In the genomic region with DNA sequence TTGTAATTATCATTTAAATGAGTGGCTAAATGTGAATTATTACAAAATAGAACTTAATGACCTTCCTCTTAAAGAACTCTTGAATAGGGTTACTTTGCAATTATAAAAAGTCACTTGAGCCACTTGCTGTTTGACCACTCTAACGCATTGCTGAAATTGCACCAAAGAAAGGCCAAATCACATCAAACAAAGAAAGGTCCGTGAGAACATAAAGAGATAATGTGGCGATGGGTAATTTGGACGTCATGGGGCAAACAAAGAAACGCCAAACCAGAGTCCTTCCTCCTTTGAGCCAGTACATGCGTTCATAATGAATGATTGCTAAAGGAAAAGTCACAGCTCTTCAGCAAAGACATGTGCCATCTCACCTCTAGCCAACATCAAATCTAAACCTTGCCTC, we compare ENCODE assay signal across 23 cellular contexts.
"Had no signal": no experiment of that assay in that cellular context is flagged by ENCODE, and none has a peak within 500 bp of the region (broad histone marks: within the 10 kb centered on the region; RNA-seq: fewer than 3 reads in every experiment).

No MANE protein-coding gene starts in this region.

- FAIRE-seq: astrocyte, endometrium, kidney had no signal

- H3K27me3 ChIP-seq: breast epithelium, right atrium auricular region had no signal

- H3K27ac ChIP-seq: breast epithelium, prostate gland, right atrium auricular region had no signal

- H3K4me1 ChIP-seq: breast epithelium, prostate gland, right atrium auricular region had no signal

- DNase-seq: activated CD4-positive, alpha-beta memory T cell treated with anti-CD3 and anti-CD28 coated beads, Interleukin-2, amount 10 ng/mL, durations not matched to agents 7 days and 5 days; activated CD4-positive, alpha-beta T cell treated with anti-CD3 and anti-CD28 coated beads for 48 hours; activated CD4-positive, CD25-positive, alpha-beta regulatory T cell; activated effector memory CD4-positive, alpha-beta T cell treated with Interleukin-2 at 50 U/mL for 16 hours; activated naive CD4-positive, alpha-beta T cell treated with anti-CD3 and anti-CD28 coated beads, Interleukin-2, amount 10 ng/mL, durations not matched to agents 7 days and 5 days; activated T-cell treated with anti-CD3 and anti-CD28 coated beads, Interleukin-2, amount 50 U/mL, for 24 hours; cerebellar nuclear complex; cortex of kidney; erythroblast; foreskin melanocyte; glutamatergic neuron; hippocampal formation; kidney; midbrain; stimulated activated CD4-positive, alpha-beta T cell treated with anti-CD3 and anti-CD28 coated beads, Interleukin-12 subunit alpha, Interleukin-12 subunit beta, amount 100 ng/mL, for 4 hours; stimulated activated CD4-positive, alpha-beta T cell treated with anti-CD3 and anti-CD28 coated beads, Interleukin-1b, Interleukin-23, amount 100 ng/mL, for 48 hours; stimulated activated CD8-positive, alpha-beta memory T cell treated with anti-CD3 and anti-CD28 coated beads, Interleukin-4, amount 100 ng/mL, for 48 hours; stimulated activated naive CD4-positive, alpha-beta T cell had no signal

- H3K4me3 ChIP-seq: breast epithelium, prostate gland, right atrium auricular region had no signal

- H3K36me3 ChIP-seq: breast epithelium, prostate gland, right atrium auricular region had no signal

- H3K9me3 ChIP-seq: breast epithelium, prostate gland, right atrium auricular region had no signal
